ENCODE assay signal across 24 cellular contexts in genomic region chr11:95304777-95305176, GRCh38.
DNase-seq lines count a peak whose midpoint lies in the region; ATAC-seq and TF ChIP-seq lines count a peak whose summit lies in the region.
"Had no signal": no experiment of that assay in that cellular context is flagged by ENCODE, and none has a peak within 500 bp of the region (broad histone marks: within the 10 kb centered on the region; RNA-seq: fewer than 3 reads in every experiment).

No MANE protein-coding gene starts in this region.

- H3K36me3 ChIP-seq in esophagus squamous epithelium: no peaks in the 10 kb centered on the region
- H3K36me3 ChIP-seq: MG63, Peyer's patch, SJSA1 had no signal

- no peak for TF ChIP-seq POLR2A in esophagus squamous epithelium (IDR thresholded peaks at IDR 0.05)

- no peak overlapping the region for H3K4me3 Mint-ChIP-seq in activated naive CD8-positive, alpha-beta T cell treated with anti-CD3 and anti-CD28 coated beads, Interleukin-2, amount 50 U/mL, for 24 hours
- no peak overlapping the region for H3K4me3 Mint-ChIP-seq in activated naive CD8-positive, alpha-beta T cell treated with anti-CD3 and anti-CD28 coated beads for 36 hours
- H3K4me3 Mint-ChIP-seq in activated T-helper 17 cell treated with anti-CD3 and anti-CD28 coated beads, Interleukin-2, amount 50 U/mL, for 72 hours: no peak overlapping the region
- H3K4me3 Mint-ChIP-seq: CD14-positive monocyte, H9 had no signal

- no peak overlapping the region for H3K27ac ChIP-seq in esophagus squamous epithelium
- H3K27ac ChIP-seq: 22Rv1, SJSA1 had no signal

- H3K4me1 ChIP-seq in esophagus squamous epithelium: peaks cover 0 to 3% (median 0%) of the 10 kb centered on the region in 3 donors
- H3K4me1 ChIP-seq: Peyer's patch, SJSA1 had no signal

- intact Hi-C loops in esophagus squamous epithelium (cut with DNase I): no loop called here

- no peak overlapping the region for H3K4me3 ChIP-seq in esophagus squamous epithelium
- H3K4me3 ChIP-seq: MG63, Peyer's patch, SJSA1 had no signal

- H3K27me3 Mint-ChIP-seq in activated naive CD8-positive, alpha-beta T cell treated with anti-CD3 and anti-CD28 coated beads, Interleukin-2, amount 50 U/mL, for 24 hours: no peaks in the 10 kb centered on the region
- no peaks in the 10 kb centered on the region for H3K27me3 Mint-ChIP-seq in activated naive CD8-positive, alpha-beta T cell treated with anti-CD3 and anti-CD28 coated beads for 36 hours
- H3K27me3 Mint-ChIP-seq in activated T-helper 17 cell treated with anti-CD3 and anti-CD28 coated beads, Interleukin-2, amount 50 U/mL, for 72 hours: no peaks in the 10 kb centered on the region

- H3K9me3 Mint-ChIP-seq in activated naive CD8-positive, alpha-beta T cell treated with anti-CD3 and anti-CD28 coated beads, Interleukin-2, amount 50 U/mL, for 24 hours: no peaks in the 10 kb centered on the region
- no peaks in the 10 kb centered on the region for H3K9me3 Mint-ChIP-seq in activated naive CD8-positive, alpha-beta T cell treated with anti-CD3 and anti-CD28 coated beads for 36 hours
- H3K9me3 Mint-ChIP-seq in activated T-helper 17 cell treated with anti-CD3 and anti-CD28 coated beads, Interleukin-2, amount 50 U/mL, for 72 hours: no peaks in the 10 kb centered on the region

- no peak for DNase-seq in activated naive CD8-positive, alpha-beta T cell treated with anti-CD3 and anti-CD28 coated beads, Interleukin-2, amount 50 U/mL, for 24 hours
- no peak for DNase-seq in activated naive CD8-positive, alpha-beta T cell treated with anti-CD3 and anti-CD28 coated beads for 36 hours
- DNase-seq in NCI-H146 treated with DMSO at 0.1 percent for 48 hours (lab: John Stamatoyannopoulos, UW; ENCODE audit: unreplicated experiment): no peak
- no peak for DNase-seq in HT-29 (ENCODE audit: low spot score)
- DNase-seq in omental fat pad (ENCODE audit: low spot score): no peak
- DNase-seq in esophagus squamous epithelium (lab: John Stamatoyannopoulos, UW): no peak
- DNase-seq: AML-193; DMS79 treated with DMSO at 0.1 percent for 48 hours; H9; Kasumi-1; MG63; NCI-H1048; NCI-H1436; NCI-H2029 treated with DMSO at 0.1 percent for 48 hours; NCI-H2171; NCI-H446; NCI-H69; NK-92 treated with Interleukin-12 subunit alpha and Interleukin-12 subunit beta, amount 100 ng/mL, for 24 hours; Peyer's patch had no signal

- peaks cover 10% of the 10 kb centered on the region for H3K4me1 Mint-ChIP-seq in activated naive CD8-positive, alpha-beta T cell treated with anti-CD3 and anti-CD28 coated beads, Interleukin-2, amount 50 U/mL, for 24 hours
- peaks cover 6% of the 10 kb centered on the region for H3K4me1 Mint-ChIP-seq in activated naive CD8-positive, alpha-beta T cell treated with anti-CD3 and anti-CD28 coated beads for 36 hours
- H3K4me1 Mint-ChIP-seq in activated T-helper 17 cell treated with anti-CD3 and anti-CD28 coated beads, Interleukin-2, amount 50 U/mL, for 72 hours: no peaks in the 10 kb centered on the region

- TF ChIP-seq CTCF in omental fat pad (IDR thresholded peaks at IDR 0.05): no peak
- TF ChIP-seq CTCF in esophagus squamous epithelium (IDR thresholded peaks at IDR 0.05): no peak

- no peaks in the 10 kb centered on the region for H3K9me3 ChIP-seq in esophagus squamous epithelium
- H3K9me3 ChIP-seq: MG63, Peyer's patch, SJSA1 had no signal

- ATAC-seq in activated naive CD8-positive, alpha-beta T cell treated with anti-CD3 and anti-CD28 coated beads, Interleukin-2, amount 50 U/mL, for 24 hours: peak; percentile 36
- ATAC-seq in HG02885 (IDR thresholded peaks at IDR 0.05; ENCODE audit: poor library complexity, unreplicated experiment): peak; percentile 82
- peak; percentile 23 for ATAC-seq in activated T-helper 17 cell treated with anti-CD3 and anti-CD28 coated beads, Interleukin-2, amount 50 U/mL, for 72 hours (replicated peaks)
- no peak for ATAC-seq in omental fat pad (ENCODE audit: low FRiP score)

- no peaks in the 10 kb centered on the region for H3K36me3 Mint-ChIP-seq in activated naive CD8-positive, alpha-beta T cell treated with anti-CD3 and anti-CD28 coated beads, Interleukin-2, amount 50 U/mL, for 24 hours (ENCODE audit: low read depth)
- no peaks in the 10 kb centered on the region for H3K36me3 Mint-ChIP-seq in activated naive CD8-positive, alpha-beta T cell treated with anti-CD3 and anti-CD28 coated beads for 36 hours
- no peaks in the 10 kb centered on the region for H3K36me3 Mint-ChIP-seq in activated T-helper 17 cell treated with anti-CD3 and anti-CD28 coated beads, Interleukin-2, amount 50 U/mL, for 72 hours (ENCODE audit: low read depth)

- WGBS in esophagus squamous epithelium, 2 donors: 86% methylated on average over 1 of the region's 1 CpG; no CpG with 5 or more reads in 1 of the 2 donors

- H3K27me3 ChIP-seq in esophagus squamous epithelium: no peaks in the 10 kb centered on the region
- H3K27me3 ChIP-seq: MG63, Peyer's patch, SJSA1 had no signal

- H3K27ac Mint-ChIP-seq in activated naive CD8-positive, alpha-beta T cell treated with anti-CD3 and anti-CD28 coated beads, Interleukin-2, amount 50 U/mL, for 24 hours: no peak overlapping the region
- H3K27ac Mint-ChIP-seq in activated naive CD8-positive, alpha-beta T cell treated with anti-CD3 and anti-CD28 coated beads for 36 hours: no peak overlapping the region
- H3K27ac Mint-ChIP-seq in activated T-helper 17 cell treated with anti-CD3 and anti-CD28 coated beads, Interleukin-2, amount 50 U/mL, for 72 hours: no peak overlapping the region
- H3K27ac Mint-ChIP-seq: CD14-positive monocyte, H9 had no signal
